ENCODE assay signal across 12 cellular contexts in genomic region chr18:73340135-73340934, GRCh38.
DNase-seq lines count a peak whose midpoint lies in the region; ATAC-seq and TF ChIP-seq lines count a peak whose summit lies in the region.
"Had no signal": no experiment of that assay in that cellular context is flagged by ENCODE, and none has a peak within 500 bp of the region (broad histone marks: within the 10 kb centered on the region; RNA-seq: fewer than 3 reads in every experiment).

No MANE protein-coding gene starts in this region.

- CTCF ChIA-PET in Calu3 (lab: Charles Lee) = no interaction called here

- H3K9ac ChIP-seq in adipocyte (ENCODE audit: low read length) = no peak overlapping the region

- peak; percentile 63 for ATAC-seq in HG02884 (IDR thresholded peaks at IDR 0.05; ENCODE audit: unreplicated experiment)
- ATAC-seq: left cardiac atrium had no signal

- no peaks in the 10 kb centered on the region for H3K4me1 ChIP-seq in adipocyte (ENCODE audit: control insufficient read depth, insufficient read depth, low read length)
- no peaks in the 10 kb centered on the region for H3K4me1 ChIP-seq in left ventricle myocardium inferior
- H3K4me1 ChIP-seq: tibial nerve had no signal

- intact Hi-C loops in Calu3 (cut with micrococcal nuclease; ENCODE audit: unreplicated experiment) (loop anchor here (1.0 to 5.0 kb wide), 2 partner anchors 204 to 502 kb away; no protein-coding TSS in a partner anchor), left ventricle myocardium inferior (cut with micrococcal nuclease) (no loop called here)

- H3K9me3 Mint-ChIP-seq in Calu3 (ENCODE audit: low read depth, unreplicated experiment) = peaks cover 8% of the 10 kb centered on the region
- H3K9me3 Mint-ChIP-seq: activated naive CD8-positive, alpha-beta T cell treated with anti-CD3 and anti-CD28 coated beads, Interleukin-2, amount 10 ng/mL, durations not matched to agents 7 days and 5 days had no signal

- no peak overlapping the region for H3K4me3 ChIP-seq in adipocyte (ENCODE audit: low read length)
- no peak overlapping the region for H3K4me3 ChIP-seq in left ventricle myocardium inferior
- H3K4me3 ChIP-seq: tibial nerve had no signal

- H3K27me3 ChIP-seq in adipocyte (replicated peaks; ENCODE audit: control insufficient read depth, insufficient read depth, low read length) (no peaks in the 10 kb centered on the region), left ventricle myocardium inferior (ENCODE audit: low read depth) (no peaks in the 10 kb centered on the region)
- H3K27me3 ChIP-seq: tibial nerve had no signal

- H3K9me3 ChIP-seq in adipocyte (ENCODE audit: control insufficient read depth, low read length) (no peaks in the 10 kb centered on the region), left ventricle myocardium inferior (replicated peaks) (no peaks in the 10 kb centered on the region)
- H3K9me3 ChIP-seq: tibial nerve had no signal

- peaks cover 9% of the 10 kb centered on the region for H3K36me3 Mint-ChIP-seq in Calu3 (ENCODE audit: insufficient read depth, unreplicated experiment)
- H3K36me3 Mint-ChIP-seq: activated naive CD8-positive, alpha-beta T cell treated with anti-CD3 and anti-CD28 coated beads, Interleukin-2, amount 10 ng/mL, durations not matched to agents 7 days and 5 days had no signal

- no peaks in the 10 kb centered on the region for H3K27me3 Mint-ChIP-seq in Calu3 (ENCODE audit: unreplicated experiment)
- H3K27me3 Mint-ChIP-seq: activated naive CD8-positive, alpha-beta T cell treated with anti-CD3 and anti-CD28 coated beads, Interleukin-2, amount 10 ng/mL, durations not matched to agents 7 days and 5 days had no signal

- DNase-seq in Calu3 (peak; percentile 65), adipocyte (ENCODE audit: low read depth) (peak; percentile 57), kidney glomerular epithelial cell (lab: John Stamatoyannopoulos, UW) (peak; percentile 85), DMS79 (lab: John Stamatoyannopoulos, UW) (no peak), GDM1 (lab: John Stamatoyannopoulos, UW) (no peak), activated gamma-delta T cell treated with Interleukin-2 at 50 U/mL for 16 hours (no peak), left ventricle myocardium inferior (no peak)
- DNase-seq: activated naive CD8-positive, alpha-beta T cell treated with anti-CD3 and anti-CD28 coated beads, Interleukin-2, amount 10 ng/mL, durations not matched to agents 7 days and 5 days; left cardiac atrium; NCI-H2227 treated with DMSO at 0.1 percent for 48 hours had no signal

- H3K27ac Mint-ChIP-seq in Calu3 (ENCODE audit: unreplicated experiment) = peak overlapping the region; percentile 94
- H3K27ac Mint-ChIP-seq: activated naive CD8-positive, alpha-beta T cell treated with anti-CD3 and anti-CD28 coated beads, Interleukin-2, amount 10 ng/mL, durations not matched to agents 7 days and 5 days had no signal

- no TSS peak for BruUV-seq in Calu3 (replicated peaks; lab: Mats Ljungman, UMichigan)

- no peak overlapping the region for H3K27ac ChIP-seq in left ventricle myocardium inferior (replicated peaks)
- H3K27ac ChIP-seq: tibial nerve had no signal

- TF ChIP-seq CTCF in Calu3 (IDR thresholded peaks at IDR 0.05; ENCODE audit: unreplicated experiment) (no peak), left ventricle myocardium inferior (IDR thresholded peaks at IDR 0.05; ENCODE audit: borderline replicate concordance) (no peak)

- H3K4me1 Mint-ChIP-seq in Calu3 (ENCODE audit: low read depth, unreplicated experiment) = peaks cover 28% of the 10 kb centered on the region
- H3K4me1 Mint-ChIP-seq: activated naive CD8-positive, alpha-beta T cell treated with anti-CD3 and anti-CD28 coated beads, Interleukin-2, amount 10 ng/mL, durations not matched to agents 7 days and 5 days had no signal

- H3K4me3 Mint-ChIP-seq in Calu3 (ENCODE audit: low read depth, unreplicated experiment) = peak overlapping the region; percentile 64
- H3K4me3 Mint-ChIP-seq: activated naive CD8-positive, alpha-beta T cell treated with anti-CD3 and anti-CD28 coated beads, Interleukin-2, amount 10 ng/mL, durations not matched to agents 7 days and 5 days had no signal

- H3K36me3 ChIP-seq in adipocyte (ENCODE audit: control insufficient read depth, insufficient read depth, low read length, severe bottlenecking) (no peaks in the 10 kb centered on the region), left ventricle myocardium inferior (no peaks in the 10 kb centered on the region)
- H3K36me3 ChIP-seq: tibial nerve had no signal

Comparison
In these comparisons a context has a peak if more than half of its experiments do, and no peak if none do; other contexts are left out.
1. DNase-seq: peak in Calu3 (single experiment), adipocyte (single experiment) and kidney glomerular epithelial cell (single experiment); none in DMS79 (single experiment), GDM1 (single experiment), activated gamma-delta T cell treated with Interleukin-2 at 50 U/mL for 16 hours (single experiment) and left ventricle myocardium inferior (single experiment).